Comparison of ENCODE assay signal across 10 cellular contexts in genomic region chr6:11363881-11364576, GRCh38.
DNase-seq lines count a peak whose midpoint lies in the region; FAIRE-seq and TF ChIP-seq lines count a peak whose summit lies in the region.
"Had no signal": no experiment of that assay in that cellular context is flagged by ENCODE, and none has a peak within 500 bp of the region (broad histone marks: within the 10 kb centered on the region; RNA-seq: fewer than 3 reads in every experiment).

No MANE protein-coding gene starts in this region.

- no peak for TF ChIP-seq EP300 in esophagus muscularis mucosa (IDR thresholded peaks at IDR 0.05)

- TF ChIP-seq CTCF in esophagus muscularis mucosa (IDR thresholded peaks at IDR 0.05) = no peak

- H3K27ac ChIP-seq in esophagus muscularis mucosa (replicated peaks in 1 of 4) (peak overlapping the region; percentile 69 to 78 (median 74)), caudate nucleus (ENCODE audit: low read depth, low read length) (no peak overlapping the region)
- H3K27ac ChIP-seq: PC-9 had no signal

- 69% methylated on average over 2 of the region's 2 CpGs for WGBS in esophagus muscularis mucosa

- H3K4me3 ChIP-seq in esophagus muscularis mucosa = no peak overlapping the region
- H3K4me3 ChIP-seq: PC-9 had no signal

- no peak for TF ChIP-seq POLR2A in GM12891 (IDR thresholded peaks at IDR 0.05; ENCODE audit: low read depth, low read length)
- no peak for TF ChIP-seq POLR2A in esophagus muscularis mucosa (IDR thresholded peaks at IDR 0.05; ENCODE audit: low read depth)

- H3K4me1 ChIP-seq in esophagus muscularis mucosa = peaks cover 29 to 40% (median 38%) of the 10 kb centered on the region in 4 donors

- no peaks in the 10 kb centered on the region for H3K27me3 ChIP-seq in esophagus muscularis mucosa

- H3K9me3 ChIP-seq in esophagus muscularis mucosa = no peaks in the 10 kb centered on the region

- intact Hi-C loops in esophagus muscularis mucosa (cut with DNase I) = no loop called here

- no peaks in the 10 kb centered on the region for H3K36me3 ChIP-seq in esophagus muscularis mucosa

- peak; percentile 65 for FAIRE-seq in GM12891 (lab: Jason Lieb, UNC)

- DNase-seq in GM12891 (ENCODE audit: insufficient read length, low spot score) (no peak), esophagus muscularis mucosa (ENCODE audit: extremely low spot score) (no peak), caudate nucleus (lab: John Stamatoyannopoulos, UW) (no peak), nucleus accumbens (lab: John Stamatoyannopoulos, UW) (no peak), superior temporal gyrus (ENCODE audit: extremely low spot score) (no peak), LoVo (ENCODE audit: low spot score) (no peak)
- peak; percentile 51 to 65 for DNase-seq in activated CD4-positive, alpha-beta T cell treated with anti-CD3 and anti-CD28 coated beads, Interleukin-2, amount 50 U/mL, for 4 hours
- DNase-seq in stimulated activated CD4-positive, alpha-beta T cell treated with anti-CD3 and anti-CD28 coated beads, Interleukin-4, amount 100 ng/mL, for 24 hours = peak; percentile 80
- DNase-seq: left colon, PC-9 had no signal

TF ChIP-seq in GM12891, 5 proteins besides CTCF, POLR2A, EP300 and RAD21:
- no peak for TF ChIP-seq SPI1 (IDR thresholded peaks at IDR 0.05; ENCODE audit: low read depth, low read length)
TF ChIP-seq in GM12891: peak in this region for 0.

Comparison
In these comparisons a context has a peak if more than half of its experiments do, and no peak if none do; other contexts are left out.
1. DNase-seq: peak in activated CD4-positive, alpha-beta T cell treated with anti-CD3 and anti-CD28 coated beads, Interleukin-2, amount 50 U/mL, for 4 hours (2 of 2) and stimulated activated CD4-positive, alpha-beta T cell treated with anti-CD3 and anti-CD28 coated beads, Interleukin-4, amount 100 ng/mL, for 24 hours (single experiment); none in GM12891 (single experiment), esophagus muscularis mucosa (single experiment), caudate nucleus (0 of 61), nucleus accumbens (0 of 56), superior temporal gyrus (single experiment) and LoVo (single experiment).